In the genomic region with DNA sequence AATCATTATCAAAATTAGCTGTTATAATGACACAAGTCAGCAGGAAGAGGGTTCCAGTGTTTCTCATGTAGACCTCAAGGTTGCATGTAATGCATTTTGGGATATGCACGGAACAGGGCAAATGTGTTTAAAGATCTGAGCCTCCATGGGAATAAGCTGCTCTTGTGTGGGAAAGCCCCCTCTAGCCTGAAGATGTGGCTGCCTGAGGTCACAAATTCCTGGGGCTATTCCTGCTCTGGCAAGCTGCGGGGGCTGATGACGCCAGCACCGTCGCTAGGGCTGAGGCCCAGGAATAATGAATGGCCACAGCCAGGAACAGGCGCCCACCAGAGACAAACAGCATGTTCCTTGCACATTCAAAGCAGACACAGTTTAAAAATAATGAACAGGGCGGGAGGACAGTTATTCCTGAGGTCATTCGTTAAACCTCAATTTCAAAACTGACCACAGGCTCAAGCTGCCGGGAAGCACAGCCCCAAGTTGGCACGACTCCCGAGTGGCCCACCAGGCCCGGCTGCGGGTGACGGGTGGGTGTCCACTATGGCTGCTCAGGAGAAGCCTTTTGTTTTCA, we compare ENCODE assay signal across 10 cellular contexts. TPM values are rescaled to one million over a fixed set of nuclear protein-coding genes. Genes with fewer than 3 reads are reported as not detected.
DNase-seq lines count a peak whose midpoint lies in the region; ATAC-seq and TF ChIP-seq lines count a peak whose summit lies in the region.
"Had no signal": no experiment of that assay in that cellular context is flagged by ENCODE, and none has a peak within 500 bp of the region (broad histone marks: within the 10 kb centered on the region; RNA-seq: fewer than 3 reads in every experiment).

No MANE protein-coding gene starts in this region.

- no peak overlapping the region for H4K8ac ChIP-seq in mesendoderm (ENCODE audit: low read depth, low read length)

- H3K9ac ChIP-seq in duodenal mucosa (ENCODE audit: low read depth in 1 of 2, low read length in 2 of 2) (peak overlapping the region in 1 of 2 donors; percentile 30), mesendoderm (ENCODE audit: low read length) (no peak overlapping the region)

- no peak overlapping the region for H2BK5ac ChIP-seq in mesendoderm (ENCODE audit: low read length)

- no peak overlapping the region for H4K5ac ChIP-seq in mesendoderm (ENCODE audit: low read length)

- no peak for TF ChIP-seq CTCF in suprapubic skin (IDR thresholded peaks at IDR 0.05)

- no peaks in the 10 kb centered on the region for H3K9me3 Mint-ChIP-seq in T-helper 2 cell treated with Interferon-gamma antibody and Interleukin-4, amounts not matched to agents 5 μg/mL and 100 μg/mL, for 36 hours

- no peak overlapping the region for H3K23ac ChIP-seq in mesendoderm (ENCODE audit: low read length)

- H3K4me3 Mint-ChIP-seq in T-helper 2 cell treated with Interferon-gamma antibody and Interleukin-4, amounts not matched to agents 5 μg/mL and 100 μg/mL, for 36 hours = no peak overlapping the region

- peak overlapping the region; percentile 74 for H3K27ac ChIP-seq in duodenal mucosa (ENCODE audit: low read depth, low read length)
- H3K27ac ChIP-seq in mesendoderm (ENCODE audit: low read depth, low read length) = no peak overlapping the region
- peak overlapping the region; percentile 79 for H3K27ac ChIP-seq in suprapubic skin
- H3K27ac ChIP-seq: WERI-Rb-1 had no signal

- no peaks in the 10 kb centered on the region for H3K9me3 ChIP-seq in duodenal mucosa (ENCODE audit: control insufficient read depth in 1 of 2, low read length in 2 of 2)
- no peaks in the 10 kb centered on the region for H3K9me3 ChIP-seq in suprapubic skin

- H3K36me3 Mint-ChIP-seq in T-helper 2 cell treated with Interferon-gamma antibody and Interleukin-4, amounts not matched to agents 5 μg/mL and 100 μg/mL, for 36 hours (ENCODE audit: low read depth) = no peaks in the 10 kb centered on the region

- H3K18ac ChIP-seq in mesendoderm (ENCODE audit: low read length) = no peak overlapping the region

- no peak overlapping the region for H3K4ac ChIP-seq in mesendoderm (ENCODE audit: low read depth, low read length)

- no peak overlapping the region for H2BK15ac ChIP-seq in mesendoderm (replicated peaks; ENCODE audit: low read depth)

- H3K4me3 ChIP-seq in duodenal mucosa (ENCODE audit: low read depth in 1 of 2, low read length in 2 of 2) (peak overlapping the region; percentile 8 to 30), mesendoderm (ENCODE audit: low read length) (no peak overlapping the region), suprapubic skin (no peak overlapping the region), H7 (ENCODE audit: insufficient read depth, low read depth, low read length) (no peak overlapping the region)

- H2AK5ac ChIP-seq in mesendoderm (ENCODE audit: low read length) = no peak overlapping the region

- no peak overlapping the region for H3K56ac ChIP-seq in mesendoderm (ENCODE audit: low read length)

- no peaks in the 10 kb centered on the region for H3K36me3 ChIP-seq in duodenal mucosa (ENCODE audit: control insufficient read depth in 1 of 2, insufficient read depth in 2 of 2, low read length in 2 of 2)
- H3K36me3 ChIP-seq in mesendoderm (ENCODE audit: control insufficient read depth, insufficient read depth, low read length) = no peaks in the 10 kb centered on the region
- peaks cover 13% of the 10 kb centered on the region for H3K36me3 ChIP-seq in suprapubic skin
- no peaks in the 10 kb centered on the region for H3K36me3 ChIP-seq in H7 (replicated peaks; ENCODE audit: control insufficient read depth, insufficient read depth, low read length)
- H3K36me3 ChIP-seq: WERI-Rb-1 had no signal

- no peak for TF ChIP-seq POLR2A in suprapubic skin (IDR thresholded peaks at IDR 0.05)

- peak; percentile 74 for DNase-seq in LHCN-M2 (ENCODE audit: low read depth)
- DNase-seq in mesendoderm = peak; percentile 33
- no peak for DNase-seq in suprapubic skin (ENCODE audit: low spot score in 2 of 2)
- no peak for DNase-seq in LoVo (ENCODE audit: low spot score)
- DNase-seq in T-helper 2 cell treated with Interferon-gamma antibody and Interleukin-4, amounts not matched to agents 5 μg/mL and 100 μg/mL, for 36 hours (ENCODE audit: low spot score) = no peak
- no peak for DNase-seq in H7
- DNase-seq: NCI-H1436 treated with DMSO at 0.1 percent for 48 hours, WERI-Rb-1 had no signal

- H3K27me3 ChIP-seq in duodenal mucosa (ENCODE audit: control insufficient read depth in 1 of 2, insufficient read depth in 2 of 2, low read length in 2 of 2) (no peaks in the 10 kb centered on the region), mesendoderm (ENCODE audit: insufficient read depth, low read length, poor library complexity) (no peaks in the 10 kb centered on the region), suprapubic skin (no peaks in the 10 kb centered on the region), H7 (ENCODE audit: control insufficient read depth, insufficient read depth, low read length) (no peaks in the 10 kb centered on the region)

- H3K79me2 ChIP-seq in mesendoderm (ENCODE audit: control insufficient read depth, insufficient read depth, low read length) = no peaks in the 10 kb centered on the region

- H3K4me2 ChIP-seq in mesendoderm (ENCODE audit: low read length) = no peak overlapping the region

- H3K4me1 Mint-ChIP-seq in T-helper 2 cell treated with Interferon-gamma antibody and Interleukin-4, amounts not matched to agents 5 μg/mL and 100 μg/mL, for 36 hours (ENCODE audit: low read depth) = no peaks in the 10 kb centered on the region

- H3K27me3 Mint-ChIP-seq in T-helper 2 cell treated with Interferon-gamma antibody and Interleukin-4, amounts not matched to agents 5 μg/mL and 100 μg/mL, for 36 hours (ENCODE audit: low read depth) = peaks cover 2% of the 10 kb centered on the region

- peaks cover 34 to 51% of the 10 kb centered on the region in 2 donors for H3K4me1 ChIP-seq in duodenal mucosa (ENCODE audit: control insufficient read depth in 1 of 2, insufficient read depth in 2 of 2, low read length in 2 of 2)
- peaks cover under 1% of the 10 kb centered on the region for H3K4me1 ChIP-seq in mesendoderm (ENCODE audit: control insufficient read depth, low read depth, low read length)
- peaks cover 62% of the 10 kb centered on the region for H3K4me1 ChIP-seq in suprapubic skin

- H2BK120ac ChIP-seq in mesendoderm (ENCODE audit: low read depth, low read length) = no peak overlapping the region

- TF ChIP-seq EP300 in suprapubic skin (IDR thresholded peaks at IDR 0.05) = no peak

- H3K79me1 ChIP-seq in mesendoderm (ENCODE audit: low read length) = peaks cover 2% of the 10 kb centered on the region

- WGBS in mesendoderm (ENCODE audit: extremely low coverage, insufficient coverage, low lambda C conversion rate) = no CpG with 5 or more reads among the region's 14 CpGs
- WGBS in suprapubic skin = 47% methylated on average over 14 of the region's 14 CpGs

- no peak overlapping the region for H3K27ac Mint-ChIP-seq in T-helper 2 cell treated with Interferon-gamma antibody and Interleukin-4, amounts not matched to agents 5 μg/mL and 100 μg/mL, for 36 hours

- ATAC-seq in HG02763 (IDR thresholded peaks at IDR 0.05; ENCODE audit: unreplicated experiment) = no peak

RNA-seq across cellular contexts. Expression of gene OSBPL5, which starts 11.7 kb away (rescaled TPM):
- total RNA-seq in LHCN-M2 (2014; rRNA removed) (24.0 and 25.0 TPM in 2 replicates), suprapubic skin (10 to 100 TPM; 43.4 to 75.2 (median 56.8) TPM)
- 15.4 TPM for polyA plus RNA-seq in LHCN-M2 (2012)
- polyA plus RNA-seq in mesendoderm (2013, experiment 1 of 2) = 1.7 TPM
- 1.4 TPM for polyA plus RNA-seq in mesendoderm (2013, experiment 2 of 2)
- total RNA-seq in H7 (2014; rRNA removed; shearing (Covaris generic)) = 21.1 and 23.7 TPM in 2 replicates

Comparison
In these comparisons a context has a peak if more than half of its experiments do, and no peak if none do; other contexts are left out.
1. DNase-seq: peak in LHCN-M2 (single experiment) and mesendoderm (single experiment); none in suprapubic skin (0 of 2), LoVo (single experiment), T-helper 2 cell treated with Interferon-gamma antibody and Interleukin-4, amounts not matched to agents 5 μg/mL and 100 μg/mL, for 36 hours (single experiment) and H7 (single experiment).
2. H3K4me3 ChIP-seq: peak in duodenal mucosa (2 of 2); none in mesendoderm (single experiment), suprapubic skin (single experiment) and H7 (single experiment).